ENCODE assay signal across 19 cellular contexts in the genomic region with DNA sequence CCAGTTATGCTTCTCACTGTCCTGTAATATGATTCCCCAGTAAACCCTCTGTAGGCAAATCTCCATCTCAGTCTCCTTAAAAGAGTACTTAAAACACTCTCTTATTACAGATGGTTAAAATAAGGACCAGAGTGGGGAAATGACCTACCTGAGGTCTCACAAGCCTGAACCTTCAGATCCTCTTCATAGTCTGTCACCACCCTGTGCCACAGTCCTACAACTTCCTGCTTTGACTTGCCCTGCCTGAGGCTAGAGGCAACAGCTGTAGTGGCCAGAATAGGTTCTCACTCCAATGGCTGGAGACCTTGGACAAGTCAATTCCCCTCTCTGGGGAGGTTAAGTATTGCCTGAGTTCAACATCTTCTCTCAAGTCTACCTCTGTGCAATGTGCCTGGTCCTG. TPM values are rescaled to one million over a fixed set of nuclear protein-coding genes. Genes with fewer than 3 reads are reported as not detected.
DNase-seq lines count a peak whose midpoint lies in the region; ATAC-seq and TF ChIP-seq lines count a peak whose summit lies in the region.
"Had no signal": no experiment of that assay in that cellular context is flagged by ENCODE, and none has a peak within 500 bp of the region (broad histone marks: within the 10 kb centered on the region; RNA-seq: fewer than 3 reads in every experiment).

No MANE protein-coding gene starts in this region.

- intact Hi-C loops in dendritic cell treated with granulocyte-macrophage colony-stimulating factor and Interleukin-4, amounts not matched to agents 40 ng/mL and 50 ng/mL, for 4 days (cut with micrococcal nuclease), result loop anchor here (5.0 kb wide), 1 partner anchor 40 kb away; a partner anchor contains a TSS
- intact Hi-C loops in heart left ventricle (cut with DNase I), result no loop called here

- no peak for DNase-seq in stimulated activated naive CD8-positive, alpha-beta T cell treated with anti-CD3 and anti-CD28 coated beads, Interleukin-15, amount 100 ng/mL, for 72 hours
- no peak for DNase-seq in stimulated activated naive CD8-positive, alpha-beta T cell treated with anti-CD3 and anti-CD28 coated beads, Interleukin-15, Interleukin-2, amounts not matched to agents 100 U/mL and 50 U/mL, for 24 hours
- DNase-seq in OCI-M1 (lab: John Stamatoyannopoulos, UW), result peak; percentile 30
- no peak for DNase-seq in HAP-1 (ENCODE audit: low spot score in 2 of 2)
- DNase-seq in heart left ventricle, result no peak
- DNase-seq: activated B cell treated with CpG ODN at 0.5 μM for 24 hours; activated CD4-positive, alpha-beta memory T cell treated with anti-CD3 and anti-CD28 coated beads, Interleukin-2, amount 10 ng/mL, durations not matched to agents 7 days and 5 days; activated T-cell treated with anti-CD3 and anti-CD28 coated beads, Interleukin-2, amount 50 U/mL, for 4 hours; brain microvascular endothelial cell; esophagus squamous epithelium; immature natural killer cell; KBM-7; naive B cell; NCI-H2171 treated with DMSO at 0.1 percent for 48 hours; pancreas had no signal

- H3K27ac ChIP-seq in heart left ventricle, result no peak overlapping the region
- H3K27ac ChIP-seq: brain microvascular endothelial cell, esophagus squamous epithelium, pancreas had no signal

- ATAC-seq in stimulated activated naive CD8-positive, alpha-beta T cell treated with anti-CD3 and anti-CD28 coated beads, Interleukin-15, amount 100 ng/mL, for 72 hours, result peak; percentile 55
- no peak for ATAC-seq in stimulated activated naive CD8-positive, alpha-beta T cell treated with anti-CD3 and anti-CD28 coated beads, Interleukin-15, Interleukin-2, amounts not matched to agents 100 U/mL and 50 U/mL, for 24 hours
- ATAC-seq in HG03039 (IDR thresholded peaks at IDR 0.05; ENCODE audit: unreplicated experiment) (no peak), HG02610 (IDR thresholded peaks at IDR 0.05; ENCODE audit: unreplicated experiment) (no peak), heart left ventricle (no peak)
- ATAC-seq: activated T-cell treated with anti-CD3 and anti-CD28 coated beads, Interleukin-2, amount 50 U/mL, for 4 hours; pancreas had no signal

- H3K4me1 ChIP-seq in HAP-1 (no peaks in the 10 kb centered on the region), heart left ventricle (peaks cover 0 to 10% (median 0%) of the 10 kb centered on the region in 12 donors)
- H3K4me1 ChIP-seq: pancreas had no signal

- H3K4me1 Mint-ChIP-seq in stimulated activated naive CD8-positive, alpha-beta T cell treated with anti-CD3 and anti-CD28 coated beads, Interleukin-15, amount 100 ng/mL, for 72 hours, result no peaks in the 10 kb centered on the region
- peaks cover 49% of the 10 kb centered on the region for H3K4me1 Mint-ChIP-seq in dendritic cell treated with granulocyte-macrophage colony-stimulating factor and Interleukin-4, amounts not matched to agents 40 ng/mL and 50 ng/mL, for 4 days (ENCODE audit: low read depth)
- H3K4me1 Mint-ChIP-seq: activated B cell treated with CpG ODN at 0.5 μM for 24 hours, naive B cell had no signal

- H3K36me3 Mint-ChIP-seq in dendritic cell treated with granulocyte-macrophage colony-stimulating factor and Interleukin-4, amounts not matched to agents 40 ng/mL and 50 ng/mL, for 4 days (ENCODE audit: low read depth), result peaks cover 6% of the 10 kb centered on the region
- H3K36me3 Mint-ChIP-seq: naive B cell had no signal

- TF ChIP-seq POLR2A in heart left ventricle (IDR thresholded peaks at IDR 0.05), result no peak

- H3K27ac Mint-ChIP-seq in stimulated activated naive CD8-positive, alpha-beta T cell treated with anti-CD3 and anti-CD28 coated beads, Interleukin-15, amount 100 ng/mL, for 72 hours, result no peak overlapping the region
- H3K27ac Mint-ChIP-seq in dendritic cell treated with granulocyte-macrophage colony-stimulating factor and Interleukin-4, amounts not matched to agents 40 ng/mL and 50 ng/mL, for 4 days, result peak overlapping the region; percentile 14
- H3K27ac Mint-ChIP-seq: activated B cell treated with CpG ODN at 0.5 μM for 24 hours; activated CD4-positive, alpha-beta memory T cell treated with anti-CD3 and anti-CD28 coated beads, Interleukin-2, amount 10 ng/mL, durations not matched to agents 7 days and 5 days; immature natural killer cell; T-helper 1 cell treated with Interleukin-12 subunit alpha and Interleukin-12 subunit beta and Interleukin-4 antibody, amounts not matched to agents 30 μg/mL and 1 μg/mL, for 36 hours had no signal

- no peak for TF ChIP-seq CTCF in heart left ventricle (IDR thresholded peaks at IDR 0.05)

- no peaks in the 10 kb centered on the region for H3K9me3 Mint-ChIP-seq in stimulated activated naive CD8-positive, alpha-beta T cell treated with anti-CD3 and anti-CD28 coated beads, Interleukin-15, amount 100 ng/mL, for 72 hours
- H3K9me3 Mint-ChIP-seq in dendritic cell treated with granulocyte-macrophage colony-stimulating factor and Interleukin-4, amounts not matched to agents 40 ng/mL and 50 ng/mL, for 4 days, result no peaks in the 10 kb centered on the region
- H3K9me3 Mint-ChIP-seq: activated B cell treated with CpG ODN at 0.5 μM for 24 hours; activated CD4-positive, alpha-beta memory T cell treated with anti-CD3 and anti-CD28 coated beads, Interleukin-2, amount 10 ng/mL, durations not matched to agents 7 days and 5 days; activated T-cell treated with anti-CD3 and anti-CD28 coated beads, Interleukin-2, amount 50 U/mL, for 4 hours; immature natural killer cell; naive B cell; T-helper 1 cell treated with Interleukin-12 subunit alpha and Interleukin-12 subunit beta and Interleukin-4 antibody, amounts not matched to agents 30 μg/mL and 1 μg/mL, for 36 hours had no signal

- no peaks in the 10 kb centered on the region for H3K9me3 ChIP-seq in HAP-1
- H3K9me3 ChIP-seq in heart left ventricle, result no peaks in the 10 kb centered on the region
- H3K9me3 ChIP-seq: esophagus squamous epithelium, pancreas had no signal

- no peaks in the 10 kb centered on the region; the same call in none of the 2 replicates for H3K36me3 ChIP-seq in HAP-1 (replicated peaks)
- peaks cover 0 to 6% (median 0%) of the 10 kb centered on the region in 9 donors for H3K36me3 ChIP-seq in heart left ventricle
- H3K36me3 ChIP-seq: pancreas had no signal

- no peaks in the 10 kb centered on the region for H3K27me3 Mint-ChIP-seq in stimulated activated naive CD8-positive, alpha-beta T cell treated with anti-CD3 and anti-CD28 coated beads, Interleukin-15, amount 100 ng/mL, for 72 hours
- no peaks in the 10 kb centered on the region for H3K27me3 Mint-ChIP-seq in dendritic cell treated with granulocyte-macrophage colony-stimulating factor and Interleukin-4, amounts not matched to agents 40 ng/mL and 50 ng/mL, for 4 days
- H3K27me3 Mint-ChIP-seq: activated B cell treated with CpG ODN at 0.5 μM for 24 hours; activated CD4-positive, alpha-beta memory T cell treated with anti-CD3 and anti-CD28 coated beads, Interleukin-2, amount 10 ng/mL, durations not matched to agents 7 days and 5 days; naive B cell had no signal

- H3K4me3 Mint-ChIP-seq in stimulated activated naive CD8-positive, alpha-beta T cell treated with anti-CD3 and anti-CD28 coated beads, Interleukin-15, amount 100 ng/mL, for 72 hours, result no peak overlapping the region
- H3K4me3 Mint-ChIP-seq in dendritic cell treated with granulocyte-macrophage colony-stimulating factor and Interleukin-4, amounts not matched to agents 40 ng/mL and 50 ng/mL, for 4 days, result no peak overlapping the region
- H3K4me3 Mint-ChIP-seq: activated B cell treated with CpG ODN at 0.5 μM for 24 hours; activated CD4-positive, alpha-beta memory T cell treated with anti-CD3 and anti-CD28 coated beads, Interleukin-2, amount 10 ng/mL, durations not matched to agents 7 days and 5 days; activated T-cell treated with anti-CD3 and anti-CD28 coated beads, Interleukin-2, amount 50 U/mL, for 4 hours; immature natural killer cell; naive B cell; T-helper 1 cell treated with Interleukin-12 subunit alpha and Interleukin-12 subunit beta and Interleukin-4 antibody, amounts not matched to agents 30 μg/mL and 1 μg/mL, for 36 hours had no signal

- H3K4me3 ChIP-seq in HAP-1 (no peak overlapping the region), heart left ventricle (no peak overlapping the region)
- H3K4me3 ChIP-seq: esophagus squamous epithelium, pancreas had no signal

- H3K27me3 ChIP-seq in HAP-1 (ENCODE audit: low read depth), result no peaks in the 10 kb centered on the region
- H3K27me3 ChIP-seq in heart left ventricle, result no peaks in the 10 kb centered on the region
- H3K27me3 ChIP-seq: brain microvascular endothelial cell, esophagus squamous epithelium, pancreas had no signal

- in situ Hi-C loops in HAP-1 (cut with MboI; ENCODE audit: low sequenced_read_pairs), result no loop called here

RNA-seq across cellular contexts. Expression of a gene that starts 28.0 kb away (rescaled TPM):
- 1 to 10 TPM; 2.4 to 6.4 (median 4.7) TPM for total RNA-seq in heart left ventricle
- 1 to 10 TPM; 2.1 to 8.8 TPM for polyA plus RNA-seq in heart left ventricle

RNA-seq across cellular contexts. Expression of a gene that starts 41.5 kb away (rescaled TPM):
- total RNA-seq in heart left ventricle, result 10 to 100 TPM in 6 of 9 donors, 1 to 10 TPM in 3; 7.1 to 17.2 (median 11.5) TPM
- 10 to 100 TPM; 10.7 to 14.2 TPM for polyA plus RNA-seq in heart left ventricle

RNA-seq across cellular contexts. Expression of a gene that starts 51.4 kb away (rescaled TPM):
- total RNA-seq in heart left ventricle, result 100 to 1,000 TPM; 209 to 865 (median 423) TPM
- polyA plus RNA-seq in heart left ventricle, result 1,000 to 10,000 TPM in 1 of 2 donors, 100 to 1,000 TPM in 1; 286 to 3,101 TPM

RNA-seq across cellular contexts. Expression of a gene that starts 54.5 kb away (rescaled TPM):
- 10 to 100 TPM; 47.1 to 66.9 (median 58.4) TPM for total RNA-seq in heart left ventricle
- 10 to 100 TPM; 53.8 to 84.9 TPM for polyA plus RNA-seq in heart left ventricle
